Comparison of ENCODE assay signal across 11 cellular contexts in the genomic region with DNA sequence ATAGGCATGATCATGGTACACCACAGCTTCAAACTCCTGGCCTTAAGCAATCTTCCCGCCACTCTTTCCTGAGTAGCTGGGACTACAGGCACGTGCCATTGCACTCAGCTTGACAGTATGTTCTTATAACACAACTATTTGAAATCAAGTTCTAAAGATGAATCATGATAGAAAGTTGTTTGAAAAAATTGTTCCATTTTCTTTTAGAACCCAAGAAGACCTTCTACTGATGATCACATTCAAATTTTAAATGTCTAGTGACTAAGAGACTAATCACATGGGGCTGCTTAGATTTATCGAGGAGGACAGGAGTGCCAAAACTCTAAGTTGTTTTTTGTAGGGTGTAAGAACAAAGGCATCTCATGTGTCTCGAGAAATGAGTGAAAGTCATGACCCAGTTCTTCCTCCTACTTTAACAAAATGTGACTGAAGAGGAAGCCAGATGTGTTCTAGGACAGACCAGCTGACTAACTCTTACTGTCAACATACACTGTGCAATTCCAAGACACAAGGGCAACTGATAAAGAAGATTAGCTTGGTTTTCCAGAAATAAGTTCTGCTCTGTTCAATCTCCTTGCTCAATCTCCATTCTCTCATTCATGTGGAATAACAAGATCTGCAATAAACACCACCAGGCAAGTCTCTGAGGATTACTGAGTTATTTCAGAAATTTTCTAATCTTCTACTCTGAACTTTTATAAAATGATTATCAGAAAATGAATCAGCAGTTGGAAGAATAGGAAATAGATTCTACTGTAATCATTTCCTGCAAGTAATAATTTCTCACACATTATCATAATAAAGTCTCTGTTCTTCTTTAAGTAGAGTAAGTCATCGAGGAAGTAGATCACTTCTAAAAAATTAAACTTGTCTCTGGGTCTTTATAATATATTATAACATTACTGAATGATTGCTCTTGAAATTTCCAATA.
A peak's percentile ranks its signal among the peaks of the same experiment; 100 is the strongest.
DNase-seq lines count a peak whose midpoint lies in the region; ATAC-seq and TF ChIP-seq lines count a peak whose summit lies in the region.
"Had no signal": no experiment of that assay in that cellular context is flagged by ENCODE, and none has a peak within 500 bp of the region (broad histone marks: within the 10 kb centered on the region; RNA-seq: fewer than 3 reads in every experiment).

No MANE protein-coding gene starts in this region.

- intact Hi-C loops in mucosa of descending colon (cut with DNase I, micrococcal nuclease), result no loop called here

- H3K36me3 ChIP-seq in mucosa of descending colon (ENCODE audit: low read depth), result no peaks in the 10 kb centered on the region
- H3K36me3 ChIP-seq: esophagus squamous epithelium had no signal

- DNase-seq in AG08396 (ENCODE audit: low spot score) (peak; percentile 47), M059J (ENCODE audit: low read depth) (peak; percentile 80), epithelial cell of esophagus (ENCODE audit: low read depth) (peak; percentile 58), mucosa of descending colon (no peak), COR-L47 (lab: John Stamatoyannopoulos, UW) (no peak)
- no peak for DNase-seq in stimulated activated CD4-positive, alpha-beta T cell treated with anti-CD3 and anti-CD28 coated beads, Interleukin-2, amount 100 ng/mL, for 48 hours
- DNase-seq: activated gamma-delta T cell, esophagus squamous epithelium, NCI-H526 treated with DMSO at 0.1 percent for 48 hours had no signal

- H3K4me1 ChIP-seq in mucosa of descending colon (ENCODE audit: low read depth), result no peaks in the 10 kb centered on the region

- H3K4me3 ChIP-seq in epithelial cell of esophagus (ENCODE audit: low read length) (no peak overlapping the region), mucosa of descending colon (no peak overlapping the region)
- H3K4me3 ChIP-seq: esophagus squamous epithelium had no signal

- TF ChIP-seq CTCF in epithelial cell of esophagus (IDR thresholded peaks at IDR 0.05; ENCODE audit: insufficient read depth, low read depth, low read length, missing control alignments) (no peak), mucosa of descending colon (IDR thresholded peaks at IDR 0.05) (no peak)

- H3K9me3 ChIP-seq in mucosa of descending colon, result no peaks in the 10 kb centered on the region
- H3K9me3 ChIP-seq: esophagus squamous epithelium had no signal

- peak; percentile 46 for ATAC-seq in mucosa of descending colon
- ATAC-seq in GM18868 (IDR thresholded peaks at IDR 0.05; ENCODE audit: unreplicated experiment), result no peak
- ATAC-seq in HG03354 (IDR thresholded peaks at IDR 0.05; ENCODE audit: poor library complexity, severe bottlenecking, unreplicated experiment), result no peak

Comparison
In these comparisons a context has a peak if more than half of its experiments do, and no peak if none do; other contexts are left out.
1. DNase-seq: peak in AG08396 (single experiment), M059J (single experiment) and epithelial cell of esophagus (single experiment); none in mucosa of descending colon (0 of 3), stimulated activated CD4-positive, alpha-beta T cell treated with anti-CD3 and anti-CD28 coated beads, Interleukin-2, amount 100 ng/mL, for 48 hours (0 of 2) and COR-L47 (single experiment).